9 cellular contexts compared by ENCODE assay signal in the genomic region with DNA sequence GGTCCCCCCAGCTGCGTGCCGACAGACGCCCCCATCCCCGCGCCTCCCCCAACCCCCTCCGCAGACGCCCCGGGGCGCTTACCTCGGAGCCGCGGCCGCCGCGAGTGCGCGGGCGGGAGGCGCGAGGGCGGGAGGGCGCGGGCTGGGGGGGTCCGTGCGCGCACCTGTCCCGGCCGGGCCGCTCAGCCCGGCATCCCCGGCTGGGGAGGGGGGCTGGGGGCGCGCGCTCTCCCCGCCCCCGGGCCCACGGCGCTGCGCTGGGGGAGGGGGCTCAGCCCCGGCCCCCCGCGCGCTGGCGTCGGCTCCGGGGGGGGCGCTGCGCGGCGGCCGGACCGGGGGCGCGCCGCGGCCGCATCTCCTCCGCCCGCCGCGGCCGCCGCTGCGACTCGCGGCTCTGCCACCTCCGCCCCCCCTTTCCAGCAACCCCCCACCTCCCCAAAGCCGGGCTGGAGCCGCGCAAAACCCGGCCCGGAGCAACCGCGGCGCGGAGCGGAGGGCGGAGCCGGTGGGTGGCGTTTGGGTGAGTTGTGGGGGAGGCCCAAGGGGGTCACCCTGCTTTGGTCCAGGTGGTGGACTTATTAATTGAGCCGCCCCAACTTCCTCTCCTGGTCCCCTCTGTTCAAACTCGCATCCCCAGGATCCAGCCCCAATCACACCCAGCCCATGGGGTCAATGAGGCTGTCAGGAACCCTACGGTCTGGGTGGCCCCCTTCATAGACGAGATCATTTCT. TPM values are rescaled to one million over a fixed set of nuclear protein-coding genes. Genes with fewer than 3 reads are reported as not detected.
A peak's percentile ranks its signal among the peaks of the same experiment; 100 is the strongest.
DNase-seq lines count a peak whose midpoint lies in the region; ATAC-seq and TF ChIP-seq lines count a peak whose summit lies in the region.
"Had no signal": no experiment of that assay in that cellular context is flagged by ENCODE, and none has a peak within 500 bp of the region (broad histone marks: within the 10 kb centered on the region; RNA-seq: fewer than 3 reads in every experiment).

No MANE protein-coding gene starts in this region.

- peak overlapping the region; percentile 30; the same call in 1 of the 2 replicates for H3K4me2 ChIP-seq in OCI-LY7 (ENCODE audit: low read length)

- ATAC-seq in activated CD4-positive, alpha-beta T cell treated with anti-CD3 and anti-CD28 coated beads for 36 hours = no peak
- ATAC-seq in left lung = no peak

- H3K36me3 ChIP-seq in OCI-LY7 (ENCODE audit: insufficient read depth, low read length) (no peaks in the 10 kb centered on the region), left lung (no peaks in the 10 kb centered on the region)
- H3K36me3 ChIP-seq: neutrophil had no signal

- no peaks in the 10 kb centered on the region for H3K9me3 Mint-ChIP-seq in activated CD4-positive, alpha-beta T cell treated with anti-CD3 and anti-CD28 coated beads for 36 hours (ENCODE audit: low read depth)
- H3K9me3 Mint-ChIP-seq in activated CD4-positive, alpha-beta T cell treated with anti-CD3 and anti-CD28 coated beads, Interleukin-2, amount 10 ng/mL, durations not matched to agents 7 days and 5 days = no peaks in the 10 kb centered on the region

- H2AFZ ChIP-seq in OCI-LY7 (ENCODE audit: low read length) = no peak overlapping the region

- H3K4me1 Mint-ChIP-seq in activated CD4-positive, alpha-beta T cell treated with anti-CD3 and anti-CD28 coated beads for 36 hours = peaks cover 7% of the 10 kb centered on the region
- peaks cover 8% of the 10 kb centered on the region for H3K4me1 Mint-ChIP-seq in activated CD4-positive, alpha-beta T cell treated with anti-CD3 and anti-CD28 coated beads, Interleukin-2, amount 10 ng/mL, durations not matched to agents 7 days and 5 days

- peaks cover 52 to 98% of the 10 kb centered on the region in 2 donors for H3K27me3 ChIP-seq in left lung

- TF ChIP-seq CTCF in OCI-LY7 (conservative IDR thresholded peaks at IDR 0.05; ENCODE audit: low read length) (no peak), fibroblast of villous mesenchyme (IDR thresholded peaks at IDR 0.05; ENCODE audit: insufficient read depth, low read depth, low read length) (no peak), GM10248 (IDR thresholded peaks at IDR 0.05; ENCODE audit: control extremely low read depth, extremely low read depth, low read depth, missing control alignments) (no peak), left lung (IDR thresholded peaks at IDR 0.05) (no peak)

- no peaks in the 10 kb centered on the region for H4K20me1 ChIP-seq in OCI-LY7 (ENCODE audit: insufficient read depth, low read length)

- H3K27ac ChIP-seq in OCI-LY7 (ENCODE audit: low read depth, low read length, poor library complexity, severe bottlenecking) (no peak overlapping the region), left lung (no peak overlapping the region)
- H3K27ac ChIP-seq: neutrophil had no signal

- intact Hi-C loops in activated CD4-positive, alpha-beta T cell treated with anti-CD3 and anti-CD28 coated beads for 36 hours (cut with DNase I, micrococcal nuclease) = no loop called here
- intact Hi-C loops in OCI-LY7 (cut with micrococcal nuclease; ENCODE audit: unreplicated experiment) (no loop called here), left lung (cut with DNase I) (no loop called here)

- H3K4me3 ChIP-seq in OCI-LY7 (ENCODE audit: low read depth, low read length, poor library complexity, severe bottlenecking) (no peak overlapping the region), fibroblast of villous mesenchyme (ENCODE audit: low read depth, low read length) (peak overlapping the region; percentile 50), left lung (no peak overlapping the region)

- H3K27me3 Mint-ChIP-seq in activated CD4-positive, alpha-beta T cell treated with anti-CD3 and anti-CD28 coated beads for 36 hours = peaks cover 45% of the 10 kb centered on the region
- peaks cover 54% of the 10 kb centered on the region for H3K27me3 Mint-ChIP-seq in activated CD4-positive, alpha-beta T cell treated with anti-CD3 and anti-CD28 coated beads, Interleukin-2, amount 10 ng/mL, durations not matched to agents 7 days and 5 days

- H3K79me2 ChIP-seq in OCI-LY7 (ENCODE audit: insufficient read depth, low read depth, low read length) = no peaks in the 10 kb centered on the region

- CTCF ChIA-PET in activated CD4-positive, alpha-beta T cell treated with anti-CD3 and anti-CD28 coated beads for 36 hours (lab: Charles Lee) = no interaction called here
- CTCF ChIA-PET in activated CD4-positive, alpha-beta T cell treated with anti-CD3 and anti-CD28 coated beads, Interleukin-2, amount 10 ng/mL, durations not matched to agents 7 days and 5 days (lab: Charles Lee) = no interaction called here
- CTCF ChIA-PET in OCI-LY7 (lab: Charles Lee; ENCODE audit: unreplicated experiment) = no interaction called here
- CTCF ChIA-PET in GM10248 (lab: Yijun Ruan, JAX) = interaction anchor here (2.4 kb wide), 1 partner anchor 12 kb away, joined by 12 read pairs; no protein-coding TSS in a partner anchor

- H3K9me3 ChIP-seq in OCI-LY7 (ENCODE audit: low read length) (no peaks in the 10 kb centered on the region), left lung (no peaks in the 10 kb centered on the region)
- H3K9me3 ChIP-seq: neutrophil had no signal

- no peak overlapping the region for H3K4me3 Mint-ChIP-seq in activated CD4-positive, alpha-beta T cell treated with anti-CD3 and anti-CD28 coated beads for 36 hours
- H3K4me3 Mint-ChIP-seq in activated CD4-positive, alpha-beta T cell treated with anti-CD3 and anti-CD28 coated beads, Interleukin-2, amount 10 ng/mL, durations not matched to agents 7 days and 5 days = no peak overlapping the region

- no peaks in the 10 kb centered on the region for H3K36me3 Mint-ChIP-seq in activated CD4-positive, alpha-beta T cell treated with anti-CD3 and anti-CD28 coated beads for 36 hours (ENCODE audit: low read depth)
- no peaks in the 10 kb centered on the region for H3K36me3 Mint-ChIP-seq in activated CD4-positive, alpha-beta T cell treated with anti-CD3 and anti-CD28 coated beads, Interleukin-2, amount 10 ng/mL, durations not matched to agents 7 days and 5 days (ENCODE audit: low read depth)

- H3K27ac Mint-ChIP-seq in activated CD4-positive, alpha-beta T cell treated with anti-CD3 and anti-CD28 coated beads for 36 hours = no peak overlapping the region
- H3K27ac Mint-ChIP-seq in activated CD4-positive, alpha-beta T cell treated with anti-CD3 and anti-CD28 coated beads, Interleukin-2, amount 10 ng/mL, durations not matched to agents 7 days and 5 days = no peak overlapping the region

- peaks cover 7% of the 10 kb centered on the region for H3K4me1 ChIP-seq in OCI-LY7 (ENCODE audit: insufficient read depth, low read length, poor library complexity, severe bottlenecking)
- H3K4me1 ChIP-seq in left lung = peaks cover 7 to 12% of the 10 kb centered on the region in 2 donors

- H3K9me2 ChIP-seq in OCI-LY7 (ENCODE audit: insufficient read depth, low read length) = no peaks in the 10 kb centered on the region

- POLR2A ChIA-PET in activated CD4-positive, alpha-beta T cell treated with anti-CD3 and anti-CD28 coated beads for 36 hours (lab: Charles Lee) = no interaction called here
- POLR2A ChIA-PET in activated CD4-positive, alpha-beta T cell treated with anti-CD3 and anti-CD28 coated beads, Interleukin-2, amount 10 ng/mL, durations not matched to agents 7 days and 5 days (lab: Charles Lee) = no interaction called here
- POLR2A ChIA-PET in OCI-LY7 (lab: Charles Lee) = no interaction called here
- POLR2A ChIA-PET in GM10248 (lab: Yijun Ruan, JAX) = no interaction called here

- BruUV-seq in OCI-LY7 (replicated peaks; lab: Mats Ljungman, UMichigan) = no TSS peak

- DNase-seq in activated CD4-positive, alpha-beta T cell treated with anti-CD3 and anti-CD28 coated beads for 36 hours = peak; percentile 52
- no peak for DNase-seq in activated CD4-positive, alpha-beta T cell treated with anti-CD3 and anti-CD28 coated beads, Interleukin-2, amount 10 ng/mL, durations not matched to agents 7 days and 5 days
- DNase-seq in OCI-LY7 (ENCODE audit: low spot score) = peak; percentile 38
- DNase-seq in fibroblast of villous mesenchyme (ENCODE audit: low read depth) = no peak
- DNase-seq in stimulated activated CD8-positive, alpha-beta memory T cell treated with anti-CD3 and anti-CD28 coated beads, Interleukin-4, amount 100 ng/mL, for 48 hours = peak; percentile 56
- DNase-seq in GM10248 (ENCODE audit: extremely low spot score) = no peak
- DNase-seq in islet precursor cell = no peak
- no peak for DNase-seq in left lung

RNA-seq across cellular contexts. Expression of gene SEMA6B, which starts 22.1 kb away (rescaled TPM):
- not detected for total RNA-seq in activated CD4-positive, alpha-beta T cell treated with anti-CD3 and anti-CD28 coated beads for 36 hours
- not detected for total RNA-seq in activated CD4-positive, alpha-beta T cell treated with anti-CD3 and anti-CD28 coated beads, Interleukin-2, amount 10 ng/mL, durations not matched to agents 7 days and 5 days
- total RNA-seq in OCI-LY7 (2014; rRNA removed; shearing (Covaris generic)) = 0.05 TPM in 1 of 2 replicates, not detected in the other
- total RNA-seq in OCI-LY7 (2022) (not detected in 2 replicates), fibroblast of villous mesenchyme (under 0.01 TPM in 2 replicates), left lung (10 to 100 TPM in 1 of 2 donors, 1 to 10 TPM in 1; 4.8 to 24.7 TPM)

RNA-seq across cellular contexts. Expression of gene LRG1, which starts 41.7 kb away (rescaled TPM):
- total RNA-seq in activated CD4-positive, alpha-beta T cell treated with anti-CD3 and anti-CD28 coated beads for 36 hours = under 1 TPM; 0.35 to 0.57 TPM
- total RNA-seq in activated CD4-positive, alpha-beta T cell treated with anti-CD3 and anti-CD28 coated beads, Interleukin-2, amount 10 ng/mL, durations not matched to agents 7 days and 5 days = under 1 TPM in 1 of 2 experiments, not detected in 1; 0.07 TPM
- total RNA-seq in OCI-LY7 (2014; rRNA removed; shearing (Covaris generic)) = 0.67 and 1.6 TPM in 2 replicates
- total RNA-seq in OCI-LY7 (2022) = 1.8 and 1.9 TPM in 2 replicates
- total RNA-seq in fibroblast of villous mesenchyme = not detected in 2 replicates
- 10 to 100 TPM; 11.2 to 17.9 TPM for total RNA-seq in left lung

RNA-seq across cellular contexts. Expression of gene PLIN5, which starts 46.5 kb away (rescaled TPM):
- total RNA-seq in activated CD4-positive, alpha-beta T cell treated with anti-CD3 and anti-CD28 coated beads for 36 hours = not detected
- not detected for total RNA-seq in activated CD4-positive, alpha-beta T cell treated with anti-CD3 and anti-CD28 coated beads, Interleukin-2, amount 10 ng/mL, durations not matched to agents 7 days and 5 days
- 0.67 and 0.85 TPM in 2 replicates for total RNA-seq in OCI-LY7 (2014; rRNA removed; shearing (Covaris generic))
- total RNA-seq in OCI-LY7 (2022) (1.9 and 2.2 TPM in 2 replicates), fibroblast of villous mesenchyme (not detected in 2 replicates), left lung (10 to 100 TPM in 1 of 2 donors, 1 to 10 TPM in 1; 8.4 to 15.9 TPM)

RNA-seq across cellular contexts. Expression of gene TNFAIP8L1, which starts 57.8 kb away (rescaled TPM):
- 10 to 100 TPM; 14.1 to 15.4 TPM for total RNA-seq in activated CD4-positive, alpha-beta T cell treated with anti-CD3 and anti-CD28 coated beads for 36 hours
- 10 to 100 TPM; 19.6 to 21.9 TPM for total RNA-seq in activated CD4-positive, alpha-beta T cell treated with anti-CD3 and anti-CD28 coated beads, Interleukin-2, amount 10 ng/mL, durations not matched to agents 7 days and 5 days
- total RNA-seq in OCI-LY7 (2014; rRNA removed; shearing (Covaris generic)) = 9.0 and 10.0 TPM in 2 replicates
- 22.7 and 24.3 TPM in 2 replicates for total RNA-seq in OCI-LY7 (2022)
- total RNA-seq in fibroblast of villous mesenchyme = 4.2 and 4.3 TPM in 2 replicates
- 1 to 10 TPM; 5.9 to 8.6 TPM for total RNA-seq in left lung

Comparison
In these comparisons a context has a peak if more than half of its experiments do, and no peak if none do; other contexts are left out.
1. DNase-seq: peak in activated CD4-positive, alpha-beta T cell treated with anti-CD3 and anti-CD28 coated beads for 36 hours (single experiment), OCI-LY7 (single experiment) and stimulated activated CD8-positive, alpha-beta memory T cell treated with anti-CD3 and anti-CD28 coated beads, Interleukin-4, amount 100 ng/mL, for 48 hours (single experiment); none in activated CD4-positive, alpha-beta T cell treated with anti-CD3 and anti-CD28 coated beads, Interleukin-2, amount 10 ng/mL, durations not matched to agents 7 days and 5 days (single experiment), fibroblast of villous mesenchyme (single experiment), GM10248 (single experiment), islet precursor cell (single experiment) and left lung (0 of 2).
2. RNA of gene LRG1, which starts 41.7 kb away (total RNA-seq): 11.2 to 17.9 TPM in left lung; 0.67 to 1.9 TPM in OCI-LY7, 0.35 to 0.57 TPM in activated CD4-positive, alpha-beta T cell treated with anti-CD3 and anti-CD28 coated beads for 36 hours, 0.07 TPM in activated CD4-positive, alpha-beta T cell treated with anti-CD3 and anti-CD28 coated beads, Interleukin-2, amount 10 ng/mL, durations not matched to agents 7 days and 5 days and not detected in fibroblast of villous mesenchyme; every median in the first group is over 4 times any median in the second.